ENCODE assay signal across 8 cellular contexts in the genomic region with DNA sequence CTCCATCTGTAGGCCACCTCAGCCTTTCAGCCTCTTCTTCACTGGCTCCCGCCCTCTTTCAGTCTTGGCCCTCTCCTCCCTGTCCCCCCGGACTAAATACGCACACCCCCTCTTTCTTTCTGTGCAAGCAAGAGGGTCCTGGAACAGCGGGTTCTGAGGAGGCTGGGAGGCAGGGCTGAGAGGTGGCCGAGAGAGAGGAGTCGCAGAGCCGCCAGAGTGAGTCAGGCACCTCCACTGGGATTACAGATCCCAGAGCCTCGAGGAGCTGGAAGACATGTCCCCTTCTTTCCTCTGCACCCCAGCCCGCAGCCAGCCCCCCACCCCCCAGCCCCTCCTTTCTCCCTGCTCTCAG. TPM values are rescaled to one million over a fixed set of nuclear protein-coding genes. Genes with fewer than 3 reads are reported as not detected.
DNase-seq lines count a peak whose midpoint lies in the region; ATAC-seq and TF ChIP-seq lines count a peak whose summit lies in the region.

A gene (plus strand): TSS at position 1 of the 352 bp plus-strand sequence. CDS start 444 bp downstream, outside the sequence.

- H3K4me3 ChIP-seq in CD8-positive, alpha-beta T cell (ENCODE audit: low read depth, low read length), result peak within 1 kb of the TSS; percentile 71
- H3K4me3 ChIP-seq in MM.1S (ENCODE audit: low read length), result peak within 1 kb of the TSS; percentile 84

- peaks cover 2% of the 10 kb centered on the region for H3K36me3 Mint-ChIP-seq in CD8-positive, alpha-beta T cell
- no peaks in the 10 kb centered on the region for H3K36me3 Mint-ChIP-seq in naive thymus-derived CD8-positive, alpha-beta T cell

- TF ChIP-seq CTCF in CD8-positive, alpha-beta T cell (IDR thresholded peaks at IDR 0.05), result no peak
- TF ChIP-seq CTCF in MM.1S (IDR thresholded peaks at IDR 0.05; ENCODE audit: low read length), result no peak

- peaks cover 20% of the 10 kb centered on the region for H3K4me1 Mint-ChIP-seq in CD8-positive, alpha-beta T cell (ENCODE audit: low read depth)
- H3K4me1 Mint-ChIP-seq in naive thymus-derived CD8-positive, alpha-beta T cell, result peaks cover 9 to 22% (median 20%) of the 10 kb centered on the region in 4 donors

- peaks cover 9% of the 10 kb centered on the region for H3K4me1 ChIP-seq in CD8-positive, alpha-beta T cell (ENCODE audit: insufficient read depth, low read length)
- no peaks in the 10 kb centered on the region for H3K4me1 ChIP-seq in MM.1S (ENCODE audit: low read length)

- H4K20me1 ChIP-seq in MM.1S (ENCODE audit: insufficient read depth, low read length), result no peaks in the 10 kb centered on the region

- H3K36me3 ChIP-seq in CD8-positive, alpha-beta T cell (ENCODE audit: insufficient read depth, low read length), result no peaks in the 10 kb centered on the region
- H3K36me3 ChIP-seq in MM.1S (replicated peaks; ENCODE audit: insufficient read depth, low read length), result no peaks in the 10 kb centered on the region

- H3K27me3 Mint-ChIP-seq in CD8-positive, alpha-beta T cell (ENCODE audit: low read depth), result no peaks in the 10 kb centered on the region
- H3K27me3 Mint-ChIP-seq in naive thymus-derived CD8-positive, alpha-beta T cell, result no peaks in the 10 kb centered on the region

- POLR2A ChIA-PET in CD8-positive, alpha-beta T cell (lab: Charles Lee), result no interaction called here
- POLR2A ChIA-PET in naive thymus-derived CD8-positive, alpha-beta T cell (lab: Charles Lee), result interaction anchor here (2.6 kb wide), 1 partner anchor 53 kb away, joined by 14 read pairs; a partner anchor contains a TSS

- H3F3A ChIP-seq in MM.1S (ENCODE audit: insufficient read depth, low read length), result no peaks in the 10 kb centered on the region

- H3K27ac Mint-ChIP-seq in CD8-positive, alpha-beta T cell, result no peak within 1 kb of the TSS
- H3K27ac Mint-ChIP-seq in naive thymus-derived CD8-positive, alpha-beta T cell, result peak within 1 kb of the TSS in 9 of 10 donors; percentile 35 to 83 (median 72)

- peak within 1 kb of the TSS; percentile 99 for H3K4me2 ChIP-seq in MM.1S (ENCODE audit: low read depth, low read length)

- intact Hi-C loops in CD8-positive, alpha-beta T cell (cut with DNase I, micrococcal nuclease), result loop anchor here (1.0 to 10.0 kb wide), 6 partner anchors 51 to 450 kb away; a partner anchor contains a TSS

- no peak within 1 kb of the TSS for H3K27ac ChIP-seq in CD8-positive, alpha-beta T cell (ENCODE audit: low read depth, low read length)
- H3K27ac ChIP-seq in MM.1S (ENCODE audit: low read length), result no peak within 1 kb of the TSS

- peak within 1 kb of the TSS; percentile 84 for H3K4me3 Mint-ChIP-seq in CD8-positive, alpha-beta T cell
- peak within 1 kb of the TSS; percentile 74 to 91 (median 86) for H3K4me3 Mint-ChIP-seq in naive thymus-derived CD8-positive, alpha-beta T cell

- no peaks in the 10 kb centered on the region for H3K27me3 ChIP-seq in CD8-positive, alpha-beta T cell (ENCODE audit: insufficient read depth, low read length)
- peaks cover 22% of the 10 kb centered on the region for H3K27me3 ChIP-seq in MM.1S (replicated peaks; ENCODE audit: insufficient read depth, low read length)

- H3K9me2 ChIP-seq in MM.1S (replicated peaks; ENCODE audit: insufficient read depth, low read length), result no peaks in the 10 kb centered on the region

- H3K9me3 ChIP-seq in CD8-positive, alpha-beta T cell (ENCODE audit: low read length), result no peaks in the 10 kb centered on the region
- H3K9me3 ChIP-seq in MM.1S (replicated peaks; ENCODE audit: insufficient read depth, low read length), result no peaks in the 10 kb centered on the region

- peak within 1 kb of the TSS; percentile 94 for H2AFZ ChIP-seq in MM.1S (ENCODE audit: low read length)

- no peak for DNase-seq in CD8-positive, alpha-beta T cell
- DNase-seq in MM.1S, result no peak
- DNase-seq in ecto neural progenitor cell (ENCODE audit: low spot score), result peak; percentile 60
- no peak for DNase-seq in naive thymus-derived CD8-positive, alpha-beta T cell
- DNase-seq in foreskin melanocyte, result no peak
- no peak for DNase-seq in NCI-H526 treated with DMSO at 0.1 percent for 48 hours (lab: John Stamatoyannopoulos, UW)

- peak within 1 kb of the TSS; percentile 52; the same call in 1 of the 2 replicates for H3K9ac ChIP-seq in MM.1S (ENCODE audit: low read length)

- CTCF ChIA-PET in CD8-positive, alpha-beta T cell (lab: Charles Lee), result interaction anchor here (5.1 kb wide), 1 partner anchor 92 kb away, joined by 30 read pairs; no protein-coding TSS in a partner anchor

- H3K9me3 Mint-ChIP-seq in CD8-positive, alpha-beta T cell, result no peaks in the 10 kb centered on the region
- no peaks in the 10 kb centered on the region for H3K9me3 Mint-ChIP-seq in naive thymus-derived CD8-positive, alpha-beta T cell

- no peak for ATAC-seq in CD8-positive, alpha-beta T cell
- no peak for ATAC-seq in naive thymus-derived CD8-positive, alpha-beta T cell
- ATAC-seq in HG03442 (IDR thresholded peaks at IDR 0.05; ENCODE audit: unreplicated experiment), result no peak
- ATAC-seq in GM18502 (IDR thresholded peaks at IDR 0.05; ENCODE audit: poor library complexity, unreplicated experiment), result no peak

- no peaks in the 10 kb centered on the region for H3K79me2 ChIP-seq in MM.1S (ENCODE audit: low read length)

RNA-seq across cellular contexts. Expression of the gene that starts here (rescaled TPM):
- total RNA-seq in CD8-positive, alpha-beta T cell, result 1 to 10 TPM; 4.8 to 5.8 TPM
- total RNA-seq in naive thymus-derived CD8-positive, alpha-beta T cell, result 10 to 100 TPM; 16.0 to 16.5 TPM
- polyA plus RNA-seq in naive thymus-derived CD8-positive, alpha-beta T cell, result 1 to 10 TPM in 2 of 3 donors, under 1 TPM in 1; 0.43 to 3.4 (median 1.1) TPM
